11 cellular contexts compared by ENCODE assay signal in genomic region chr6:38773338-38773737, GRCh38. TPM values are rescaled to one million over a fixed set of nuclear protein-coding genes. Genes with fewer than 3 reads are reported as not detected.
DNase-seq lines count a peak whose midpoint lies in the region; ATAC-seq, FAIRE-seq and TF ChIP-seq lines count a peak whose summit lies in the region.
"Had no signal": no experiment of that assay in that cellular context is flagged by ENCODE, and none has a peak within 500 bp of the region (broad histone marks: within the 10 kb centered on the region; RNA-seq: fewer than 3 reads in every experiment).

No MANE protein-coding gene starts in this region.

- peak; percentile 72 for FAIRE-seq in endothelial cell of umbilical vein (lab: Jason Lieb, UNC)

- peaks cover 12% of the 10 kb centered on the region for H3K27me3 Mint-ChIP-seq in activated CD4-positive, alpha-beta T cell treated with anti-CD3 and anti-CD28 coated beads, Interleukin-2, amount 10 ng/mL, durations not matched to agents 24 days and 14 days

- H3K9ac ChIP-seq in endothelial cell of umbilical vein (replicated peaks; ENCODE audit: extremely low read depth, insufficient read depth, low read length), result no peak overlapping the region

- peaks cover 22% of the 10 kb centered on the region for H3K4me1 ChIP-seq in endothelial cell of umbilical vein (ENCODE audit: control insufficient read depth, extremely low read depth, insufficient read depth, low read length)

- no TSS peak for BruUV-seq in endothelial cell of umbilical vein (replicated peaks; lab: Mats Ljungman, UMichigan)

- no peaks in the 10 kb centered on the region for H3K36me3 ChIP-seq in endothelial cell of umbilical vein (ENCODE audit: control insufficient read depth in 2 of 2, extremely low read depth in 1 of 2, insufficient read depth in 2 of 2, low read length in 2 of 2)

- ATAC-seq in stimulated activated effector memory CD8-positive, alpha-beta T cell treated with anti-CD3 and anti-CD28 coated beads, Interleukin-12 subunit alpha, Interleukin-12 subunit beta, amount 100 ng/mL, for 72 hours, result peak; percentile 59
- ATAC-seq in HG02884 (IDR thresholded peaks at IDR 0.05; ENCODE audit: unreplicated experiment), result no peak
- ATAC-seq: naive thymus-derived CD8-positive, alpha-beta T cell had no signal

- no peak overlapping the region for H3K27ac ChIP-seq in endothelial cell of umbilical vein (ENCODE audit: insufficient read depth, low read depth, low read length)

- H3K9me3 ChIP-seq in endothelial cell of umbilical vein (replicated peaks; ENCODE audit: control insufficient read depth, insufficient read depth, low read length), result no peaks in the 10 kb centered on the region

- no peaks in the 10 kb centered on the region for H4K20me1 ChIP-seq in endothelial cell of umbilical vein (replicated peaks; ENCODE audit: control insufficient read depth, extremely low read depth, insufficient read depth, low read length)

- no peak overlapping the region for H3K27ac Mint-ChIP-seq in activated CD4-positive, alpha-beta T cell treated with anti-CD3 and anti-CD28 coated beads, Interleukin-2, amount 10 ng/mL, durations not matched to agents 24 days and 14 days
- no peak overlapping the region for H3K27ac Mint-ChIP-seq in stimulated activated effector memory CD8-positive, alpha-beta T cell treated with anti-CD3 and anti-CD28 coated beads, Interleukin-12 subunit alpha, Interleukin-12 subunit beta, amount 100 ng/mL, for 72 hours
- H3K27ac Mint-ChIP-seq: naive thymus-derived CD8-positive, alpha-beta T cell had no signal

- H3K79me2 ChIP-seq in endothelial cell of umbilical vein (ENCODE audit: control insufficient read depth, insufficient read depth, low read length), result no peaks in the 10 kb centered on the region

- no peak overlapping the region for H2AFZ ChIP-seq in endothelial cell of umbilical vein (ENCODE audit: low read depth, low read length)

- peaks cover 3% of the 10 kb centered on the region for H3K9me3 Mint-ChIP-seq in activated CD4-positive, alpha-beta T cell treated with anti-CD3 and anti-CD28 coated beads, Interleukin-2, amount 10 ng/mL, durations not matched to agents 24 days and 14 days
- H3K9me3 Mint-ChIP-seq in stimulated activated effector memory CD8-positive, alpha-beta T cell treated with anti-CD3 and anti-CD28 coated beads, Interleukin-12 subunit alpha, Interleukin-12 subunit beta, amount 100 ng/mL, for 72 hours, result peaks cover 2% of the 10 kb centered on the region

- no peaks in the 10 kb centered on the region for H3K36me3 Mint-ChIP-seq in activated CD4-positive, alpha-beta T cell treated with anti-CD3 and anti-CD28 coated beads, Interleukin-2, amount 10 ng/mL, durations not matched to agents 24 days and 14 days (ENCODE audit: low read depth)
- no peaks in the 10 kb centered on the region for H3K36me3 Mint-ChIP-seq in stimulated activated effector memory CD8-positive, alpha-beta T cell treated with anti-CD3 and anti-CD28 coated beads, Interleukin-12 subunit alpha, Interleukin-12 subunit beta, amount 100 ng/mL, for 72 hours

- TF ChIP-seq CTCF in endothelial cell of umbilical vein (IDR thresholded peaks at IDR 0.05; ENCODE audit: extremely low read depth in 1 of 2, insufficient read depth in 1 of 2, low read depth in 1 of 2, low read length in 2 of 2), result peak; percentile 50 to 58

- H3K9me1 ChIP-seq in endothelial cell of umbilical vein (replicated peaks; ENCODE audit: control insufficient read depth, extremely low read depth, insufficient read depth, low read length), result no peaks in the 10 kb centered on the region

- peaks cover 3% of the 10 kb centered on the region for H3K4me1 Mint-ChIP-seq in activated CD4-positive, alpha-beta T cell treated with anti-CD3 and anti-CD28 coated beads, Interleukin-2, amount 10 ng/mL, durations not matched to agents 24 days and 14 days
- H3K4me1 Mint-ChIP-seq in stimulated activated effector memory CD8-positive, alpha-beta T cell treated with anti-CD3 and anti-CD28 coated beads, Interleukin-12 subunit alpha, Interleukin-12 subunit beta, amount 100 ng/mL, for 72 hours, result peaks cover 16% of the 10 kb centered on the region

- no peaks in the 10 kb centered on the region for H3K27me3 ChIP-seq in endothelial cell of umbilical vein (ENCODE audit: control insufficient read depth in 2 of 2, insufficient read depth in 2 of 2, low read length in 2 of 2)

- CTCF ChIA-PET in endothelial cell of umbilical vein (lab: Charles Lee), result interaction anchor here (0.6 to 3.9 kb wide), 24 partner anchors 10 to 1068 kb away, joined by 3 to 55 read pairs (median 3); partner anchors contain the start of gene GLO1

- no peak overlapping the region for H3K4me3 ChIP-seq in endothelial cell of umbilical vein (replicated peaks in 1 of 3; ENCODE audit: insufficient read depth in 1 of 3, low read depth in 1 of 3, low read length in 3 of 3)

- H3K4me2 ChIP-seq in endothelial cell of umbilical vein (ENCODE audit: insufficient read depth, low read length), result no peak overlapping the region

- peak; percentile 79 for DNase-seq in activated CD4-positive, alpha-beta T cell treated with anti-CD3 and anti-CD28 coated beads, Interleukin-2, amount 10 ng/mL, durations not matched to agents 24 days and 14 days
- DNase-seq in activated CD4-positive, alpha-beta T cell treated with anti-CD3 and anti-CD28 coated beads, Interleukin-2, amount 50 U/mL, for 1 hour, result no peak
- DNase-seq in NCI-H69 (lab: John Stamatoyannopoulos, UW) (peak; percentile 32), endothelial cell of umbilical vein (ENCODE audit: low read depth, low spot score) (peak; percentile 18), NCI-H1694 (lab: John Stamatoyannopoulos, UW) (no peak), kidney glomerular epithelial cell (lab: John Stamatoyannopoulos, UW) (no peak)
- DNase-seq in stimulated activated effector memory CD8-positive, alpha-beta T cell treated with anti-CD3 and anti-CD28 coated beads, Interleukin-12 subunit alpha, Interleukin-12 subunit beta, amount 100 ng/mL, for 72 hours (ENCODE audit: low spot score in 2 of 2), result peak; percentile 11 to 62
- DNase-seq: central memory CD4-positive, alpha-beta T cell; DMS79 had no signal

- dilution Hi-C loops in endothelial cell of umbilical vein (cut with MboI; ENCODE audit: extremely low pct_ligation_motif_present, low sequenced_read_pairs), result no loop called here

- POLR2A ChIA-PET in endothelial cell of umbilical vein (lab: Charles Lee), result no interaction called here

- no peak overlapping the region for H3K4me3 Mint-ChIP-seq in activated CD4-positive, alpha-beta T cell treated with anti-CD3 and anti-CD28 coated beads, Interleukin-2, amount 10 ng/mL, durations not matched to agents 24 days and 14 days
- H3K4me3 Mint-ChIP-seq in stimulated activated effector memory CD8-positive, alpha-beta T cell treated with anti-CD3 and anti-CD28 coated beads, Interleukin-12 subunit alpha, Interleukin-12 subunit beta, amount 100 ng/mL, for 72 hours, result no peak overlapping the region
- H3K4me3 Mint-ChIP-seq: naive thymus-derived CD8-positive, alpha-beta T cell had no signal

- no peak for TF ChIP-seq POLR2A in endothelial cell of umbilical vein (IDR thresholded peaks at IDR 0.05; ENCODE audit: low read depth, low read length)

- intact Hi-C loops in activated CD4-positive, alpha-beta T cell treated with anti-CD3 and anti-CD28 coated beads, Interleukin-2, amount 10 ng/mL, durations not matched to agents 24 days and 14 days (cut with micrococcal nuclease), result no loop called here
- intact Hi-C loops in endothelial cell of umbilical vein (cut with micrococcal nuclease), result loop anchor here (1.0 kb wide), 1 partner anchor 8 kb away; no protein-coding TSS in a partner anchor

TF ChIP-seq in endothelial cell of umbilical vein, 7 proteins besides CTCF, POLR2A, EP300 and RAD21:
- TF ChIP-seq MAX (IDR thresholded peaks at IDR 0.05; ENCODE audit: insufficient read depth, insufficient read length), result no peak
- no peak for TF ChIP-seq JUN (IDR thresholded peaks at IDR 0.05; ENCODE audit: borderline replicate concordance, insufficient read depth, insufficient read length, low read depth)
- TF ChIP-seq POLR2AphosphoS5 (IDR thresholded peaks at IDR 0.05; ENCODE audit: insufficient read depth, low read depth, low read length), result no peak
- no peak for TF ChIP-seq MYC (IDR thresholded peaks at IDR 0.05; ENCODE audit: low read depth, low read length)
- TF ChIP-seq EZH2 (IDR thresholded peaks at IDR 0.05; ENCODE audit: borderline replicate concordance, low read depth, low read length, severe bottlenecking), result no peak
- TF ChIP-seq GATA2 (IDR thresholded peaks at IDR 0.05; ENCODE audit: insufficient read depth, insufficient read length, low read depth, low read length), result no peak
- TF ChIP-seq FOS (IDR thresholded peaks at IDR 0.05; ENCODE audit: borderline replicate concordance, insufficient read depth, low read length), result no peak

RNA-seq across cellular contexts. Expression of gene DNAH8, which starts 58.2 kb away (rescaled TPM):
- total RNA-seq in activated CD4-positive, alpha-beta T cell treated with anti-CD3 and anti-CD28 coated beads, Interleukin-2, amount 10 ng/mL, durations not matched to agents 24 days and 14 days, result 0.02 TPM in 1 of 2 replicates, not detected in the other
- total RNA-seq in endothelial cell of umbilical vein, result 0.29 and 0.97 TPM in 2 replicates
- 0.45 and 0.61 TPM in 2 replicates for polyA plus RNA-seq in endothelial cell of umbilical vein
- polyA plus RNA-seq in endothelial cell of umbilical vein (2011; cell fraction: cytosol; rRNA removed), result 1.2 and 1.3 TPM in 2 replicates
- 3.4 and 4.2 TPM in 2 replicates for polyA plus RNA-seq in endothelial cell of umbilical vein (2011; cell fraction: nucleus; rRNA removed)
- 0.90 and 2.7 TPM in 2 replicates for polyA plus RNA-seq in endothelial cell of umbilical vein (2012)
- 1.1 and 1.6 TPM in 2 replicates for polyA minus RNA-seq in endothelial cell of umbilical vein
- not detected for polyA minus RNA-seq in endothelial cell of umbilical vein (2011; cell fraction: cytosol; rRNA and poly(A)+ RNA removed)
- 1.7 and 3.9 TPM in 2 replicates for polyA minus RNA-seq in endothelial cell of umbilical vein (2011; cell fraction: nucleus; rRNA and poly(A)+ RNA removed)
- total RNA-seq: naive thymus-derived CD8-positive, alpha-beta T cell had no signal
- polyA plus RNA-seq: naive thymus-derived CD8-positive, alpha-beta T cell had no signal

Comparison
In these comparisons a context has a peak if more than half of its experiments do, and no peak if none do; other contexts are left out.
1. DNase-seq: peak in activated CD4-positive, alpha-beta T cell treated with anti-CD3 and anti-CD28 coated beads, Interleukin-2, amount 10 ng/mL, durations not matched to agents 24 days and 14 days (single experiment), NCI-H69 (single experiment), endothelial cell of umbilical vein (single experiment) and stimulated activated effector memory CD8-positive, alpha-beta T cell treated with anti-CD3 and anti-CD28 coated beads, Interleukin-12 subunit alpha, Interleukin-12 subunit beta, amount 100 ng/mL, for 72 hours (2 of 2); none in activated CD4-positive, alpha-beta T cell treated with anti-CD3 and anti-CD28 coated beads, Interleukin-2, amount 50 U/mL, for 1 hour (single experiment), NCI-H1694 (single experiment) and kidney glomerular epithelial cell (single experiment).